Comparison of ENCODE assay signal across 8 cellular contexts in the genomic region with DNA sequence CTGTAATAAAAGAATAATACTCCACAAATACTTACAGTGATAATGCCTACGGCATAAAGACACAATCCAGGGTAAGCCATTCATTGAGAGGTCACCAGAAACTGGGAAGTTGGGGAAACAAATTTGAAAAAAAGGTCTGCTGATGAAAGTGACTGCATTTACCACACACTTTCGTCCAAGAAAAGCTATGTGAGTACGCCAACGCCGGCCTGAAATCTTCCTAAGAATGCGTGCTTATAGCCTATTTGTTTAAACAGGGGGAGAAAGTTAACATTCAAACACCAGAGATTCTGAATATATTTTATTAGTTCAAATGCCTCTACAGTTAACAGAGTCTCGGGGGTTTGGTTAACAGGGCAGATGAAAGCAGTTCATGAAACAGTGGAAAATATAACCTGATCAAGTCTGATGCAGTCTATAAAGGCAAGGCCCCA. TPM values are rescaled to one million over a fixed set of nuclear protein-coding genes. Genes with fewer than 3 reads are reported as not detected.
A peak's percentile ranks its signal among the peaks of the same experiment; 100 is the strongest.
DNase-seq lines count a peak whose midpoint lies in the region; ATAC-seq and TF ChIP-seq lines count a peak whose summit lies in the region.

No MANE protein-coding gene starts in this region.

- TF ChIP-seq CTCF in fibroblast of lung (conservative IDR thresholded peaks at IDR 0.05 in 1 of 2, IDR thresholded peaks at IDR 0.05 in 1 of 2; ENCODE audit: low read depth in 1 of 2, low read length in 2 of 2) = no peak

- H3K79me2 ChIP-seq in fibroblast of lung (ENCODE audit: control insufficient read depth, insufficient read depth, low read length) = peaks cover 26% of the 10 kb centered on the region

- no peak overlapping the region for H2BK15ac ChIP-seq in neuronal stem cell (ENCODE audit: low read length)

- H3K27ac ChIP-seq in fibroblast of lung (ENCODE audit: insufficient read depth, low read length) (peak overlapping the region; percentile 99), neuronal stem cell (replicated peaks; ENCODE audit: low read length) (peak overlapping the region; percentile 98)

- H3K4me3 Mint-ChIP-seq in activated naive CD4-positive, alpha-beta T cell treated with anti-CD3 and anti-CD28 coated beads, Interleukin-2, amount 50 U/mL, for 24 hours = peak overlapping the region; percentile 99

- H2AK5ac ChIP-seq in neuronal stem cell (ENCODE audit: low read depth, low read length) = no peak overlapping the region

- peaks cover 18% of the 10 kb centered on the region for H3K36me3 Mint-ChIP-seq in activated naive CD4-positive, alpha-beta T cell treated with anti-CD3 and anti-CD28 coated beads, Interleukin-2, amount 50 U/mL, for 24 hours

- DNase-seq in activated naive CD4-positive, alpha-beta T cell treated with anti-CD3 and anti-CD28 coated beads, Interleukin-2, amount 50 U/mL, for 16 hours = no peak
- peak in 1 of 2 donors; percentile 58 for DNase-seq in fibroblast of lung (ENCODE audit: low read depth in 2 of 2)
- no peak for DNase-seq in neuronal stem cell (ENCODE audit: low spot score)
- no peak for DNase-seq in GF-D8 (lab: John Stamatoyannopoulos, UW)
- DNase-seq in NK-92 treated with Interleukin-12 subunit alpha and Interleukin-12 subunit beta, amount 100 ng/mL, for 24 hours (lab: John Stamatoyannopoulos, UW) = no peak

- no CpG with 5 or more reads among the region's 7 CpGs for WGBS in neuronal stem cell (ENCODE audit: extremely low coverage in 2 of 2, insufficient read length in 2 of 2, insufficient replicate concordance in 1 of 2), 2 donors

- H4K8ac ChIP-seq in neuronal stem cell (ENCODE audit: low read depth, low read length) = no peak overlapping the region

- H2AFZ ChIP-seq in fibroblast of lung (ENCODE audit: low read length) = peak overlapping the region; percentile 92
- peak overlapping the region; percentile 95 for H2AFZ ChIP-seq in neuronal stem cell (ENCODE audit: low read length)

- H4K20me1 ChIP-seq in fibroblast of lung (ENCODE audit: control insufficient read depth, extremely low read depth, insufficient read depth, low read length) = no peaks in the 10 kb centered on the region

- no peaks in the 10 kb centered on the region for H3K27me3 ChIP-seq in fibroblast of lung (ENCODE audit: control insufficient read depth, insufficient read depth, low read length)
- no peaks in the 10 kb centered on the region for H3K27me3 ChIP-seq in neuronal stem cell (ENCODE audit: control insufficient read depth in 3 of 3, insufficient read depth in 3 of 3, low read depth in 1 of 3, low read length in 3 of 3)

- no peak overlapping the region for H3K14ac ChIP-seq in neuronal stem cell (ENCODE audit: low read length)

- ATAC-seq in SK-N-SH treated with all-trans-retinoic acid at 6 μM for 48 hours (peak; percentile 66), HG03565 (IDR thresholded peaks at IDR 0.05; ENCODE audit: unreplicated experiment) (no peak)

- no peaks in the 10 kb centered on the region for H3K27me3 Mint-ChIP-seq in activated naive CD4-positive, alpha-beta T cell treated with anti-CD3 and anti-CD28 coated beads, Interleukin-2, amount 50 U/mL, for 24 hours

- no peak overlapping the region for H3K18ac ChIP-seq in neuronal stem cell (ENCODE audit: low read length)

- H3K9ac ChIP-seq in fibroblast of lung (ENCODE audit: insufficient read depth, low read length) = peak overlapping the region; percentile 92
- H3K9ac ChIP-seq in neuronal stem cell (ENCODE audit: low read depth, low read length, poor library complexity) = no peak overlapping the region

- peaks cover 16% of the 10 kb centered on the region for H3K36me3 ChIP-seq in fibroblast of lung (ENCODE audit: control insufficient read depth, insufficient read depth, low read length)
- peaks cover 12 to 33% of the 10 kb centered on the region in 2 donors for H3K36me3 ChIP-seq in neuronal stem cell (replicated peaks in 1 of 2; ENCODE audit: control insufficient read depth in 2 of 2, insufficient read depth in 2 of 2, low read length in 2 of 2)

- H3K4me2 ChIP-seq in fibroblast of lung (ENCODE audit: extremely low read depth, insufficient read depth, low read length) (peak overlapping the region; percentile 89), neuronal stem cell (ENCODE audit: insufficient read depth, low read length, poor library complexity, severe bottlenecking) (peak overlapping the region; percentile 81)

- H3K9me3 ChIP-seq in fibroblast of lung (ENCODE audit: control insufficient read depth, insufficient read depth, low read depth, low read length) (no peaks in the 10 kb centered on the region), neuronal stem cell (replicated peaks in 1 of 2; ENCODE audit: control insufficient read depth in 2 of 2, insufficient read depth in 1 of 2, low read depth in 1 of 2, low read length in 2 of 2) (peaks cover 4 to 8% of the 10 kb centered on the region in 2 donors)

- no peaks in the 10 kb centered on the region for H3K4me1 ChIP-seq in fibroblast of lung (ENCODE audit: control insufficient read depth, extremely low read depth, insufficient read depth, low read length)
- H3K4me1 ChIP-seq in neuronal stem cell (ENCODE audit: control insufficient read depth in 2 of 2, insufficient read depth in 1 of 2, low read depth in 1 of 2, low read length in 2 of 2) = peaks cover 4% of the 10 kb centered on the region in 2 donors

- H2BK120ac ChIP-seq in neuronal stem cell (ENCODE audit: low read depth, low read length) = no peak overlapping the region

- peak overlapping the region; percentile 96 for H3K27ac Mint-ChIP-seq in activated naive CD4-positive, alpha-beta T cell treated with anti-CD3 and anti-CD28 coated beads, Interleukin-2, amount 50 U/mL, for 24 hours

- H3K79me1 ChIP-seq in neuronal stem cell (ENCODE audit: low read depth, low read length) = peaks cover 4% of the 10 kb centered on the region

- H3K4me1 Mint-ChIP-seq in activated naive CD4-positive, alpha-beta T cell treated with anti-CD3 and anti-CD28 coated beads, Interleukin-2, amount 50 U/mL, for 24 hours = peaks cover 36% of the 10 kb centered on the region

- H3K4me3 ChIP-seq in fibroblast of lung (replicated peaks in 1 of 4; ENCODE audit: control extremely low read depth in 1 of 4, insufficient read depth in 1 of 4, low read depth in 3 of 4, low read length in 4 of 4) (peak overlapping the region; percentile 70 to 96 (median 92)), neuronal stem cell (ENCODE audit: low read length in 2 of 2) (peak overlapping the region; percentile 96 to 99)

- H3K4ac ChIP-seq in neuronal stem cell (ENCODE audit: low read length) = no peak overlapping the region

- H2BK12ac ChIP-seq in neuronal stem cell (ENCODE audit: low read length) = no peak overlapping the region

- H3K23ac ChIP-seq in neuronal stem cell (ENCODE audit: low read depth, low read length, poor library complexity) = no peak overlapping the region

- peak overlapping the region; percentile 41 for H2BK5ac ChIP-seq in neuronal stem cell (ENCODE audit: low read length)

- no peak overlapping the region for H4K91ac ChIP-seq in neuronal stem cell (ENCODE audit: low read depth, low read length, poor library complexity)

- H3K9me3 Mint-ChIP-seq in activated naive CD4-positive, alpha-beta T cell treated with anti-CD3 and anti-CD28 coated beads, Interleukin-2, amount 50 U/mL, for 24 hours = no peaks in the 10 kb centered on the region

TF ChIP-seq in SK-N-SH treated with all-trans-retinoic acid at 6 μM for 48 hours, 23 proteins besides CTCF, POLR2A, EP300 and RAD21:
- no peak for TF ChIP-seq CSDC2 (CRISPR knock-in tag; IDR thresholded peaks at IDR 0.05)
- no peak for TF ChIP-seq TOX (CRISPR knock-in tag; IDR thresholded peaks at IDR 0.05; ENCODE audit: borderline replicate concordance)
- no peak for TF ChIP-seq ZNF565 (CRISPR knock-in tag; conservative IDR thresholded peaks at IDR 0.05; ENCODE audit: low read depth)
- TF ChIP-seq ZC3H10 (CRISPR knock-in tag; IDR thresholded peaks at IDR 0.05) = no peak
- no peak for TF ChIP-seq OSR1 (CRISPR knock-in tag; IDR thresholded peaks at IDR 0.05)
- TF ChIP-seq RARB (CRISPR knock-in tag; IDR thresholded peaks at IDR 0.05) = no peak
- no peak for TF ChIP-seq ESRRG (CRISPR knock-in tag; IDR thresholded peaks at IDR 0.05)
- TF ChIP-seq ARNTL (CRISPR knock-in tag; IDR thresholded peaks at IDR 0.05; ENCODE audit: borderline replicate concordance, low read depth) = no peak

RNA-seq across cellular contexts. Expression of a gene that starts 0.7 kb away (rescaled TPM):
- 17.5 and 18.2 TPM in 2 replicates for total RNA-seq in fibroblast of lung
- 30.2 and 37.0 TPM in 2 replicates for polyA plus RNA-seq in fibroblast of lung
- 25.5 and 33.8 TPM in 2 replicates for polyA plus RNA-seq in fibroblast of lung (2012)
- 0.35 and 0.85 TPM in 2 replicates for polyA minus RNA-seq in fibroblast of lung (ENCODE audit: low replicate concordance)
- 27.0 TPM for polyA plus RNA-seq in neuronal stem cell (2013, experiment 1 of 2)
- polyA plus RNA-seq in neuronal stem cell (2013, experiment 2 of 2) = 27.2 TPM

RNA-seq across cellular contexts. Expression of a gene that starts 21.8 kb away (rescaled TPM):
- not detected in 2 replicates for total RNA-seq in fibroblast of lung
- polyA plus RNA-seq in fibroblast of lung = not detected in 2 replicates
- polyA plus RNA-seq in fibroblast of lung (2012) = not detected in 2 replicates
- not detected in 2 replicates for polyA minus RNA-seq in fibroblast of lung (ENCODE audit: low replicate concordance)
- not detected for polyA plus RNA-seq in neuronal stem cell (2013, experiment 1 of 2)
- polyA plus RNA-seq in neuronal stem cell (2013, experiment 2 of 2) = not detected
